ENCODE assay signal across 1 cellular context in genomic region chr7:27101188-27101905, GRCh38.
TF ChIP-seq lines count a peak whose summit lies in the region.

No MANE protein-coding gene starts in this region.

TF ChIP-seq in IMR-90, 13 proteins besides CTCF, POLR2A, EP300 and RAD21:
- TF ChIP-seq MXI1 (IDR thresholded peaks at IDR 0.05; ENCODE audit: borderline replicate concordance, low read depth, low read length) (no peak), RCOR1 (IDR thresholded peaks at IDR 0.05; ENCODE audit: insufficient replicate concordance, low read length) (no peak), SMC3 (IDR thresholded peaks at IDR 0.05; ENCODE audit: low read depth, low read length) (no peak), RFX5 (IDR thresholded peaks at IDR 0.05; ENCODE audit: low read depth, low read length) (no peak), MAFK (IDR thresholded peaks at IDR 0.05; ENCODE audit: low read depth, low read length) (no peak), BHLHE40 (IDR thresholded peaks at IDR 0.05; ENCODE audit: low read depth, low read length) (no peak), CEBPB (IDR thresholded peaks at IDR 0.05; ENCODE audit: low read depth, low read length) (no peak), CHD1 (IDR thresholded peaks at IDR 0.05; ENCODE audit: low read depth, low read length) (no peak; the same call in none of the 2 replicates)
- TF ChIP-seq, protein P1, sequence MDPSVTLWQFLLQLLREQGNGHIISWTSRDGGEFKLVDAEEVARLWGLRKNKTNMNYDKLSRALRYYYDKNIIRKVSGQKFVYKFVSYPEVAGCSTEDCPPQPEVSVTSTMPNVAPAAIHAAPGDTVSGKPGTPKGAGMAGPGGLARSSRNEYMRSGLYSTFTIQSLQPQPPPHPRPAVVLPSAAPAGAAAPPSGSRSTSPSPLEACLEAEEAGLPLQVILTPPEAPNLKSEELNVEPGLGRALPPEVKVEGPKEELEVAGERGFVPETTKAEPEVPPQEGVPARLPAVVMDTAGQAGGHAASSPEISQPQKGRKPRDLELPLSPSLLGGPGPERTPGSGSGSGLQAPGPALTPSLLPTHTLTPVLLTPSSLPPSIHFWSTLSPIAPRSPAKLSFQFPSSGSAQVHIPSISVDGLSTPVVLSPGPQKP (IDR thresholded peaks at IDR 0.05; ENCODE audit: borderline replicate concordance, low read depth, low read length), result no peak
